1 cellular context compared by ENCODE assay signal in genomic region chr7:100126239-100126930, GRCh38.
TF ChIP-seq lines count a peak whose summit lies in the region.

No MANE protein-coding gene starts in this region.

TF ChIP-seq in HEK293, 187 proteins besides CTCF, POLR2A, EP300 and RAD21 (continued from another document):
- TF ChIP-seq ZNF449 (tag by site-specific recombination; IDR thresholded peaks at IDR 0.05) = peak; percentile 69; the same call in 1 of the 2 replicates
- TF ChIP-seq OVOL3 (tag by site-specific recombination; IDR thresholded peaks at IDR 0.05) = peak; percentile 40; the same call in 1 of the 2 replicates
- peak; percentile 70; the same call in 1 of the 2 replicates for TF ChIP-seq GLI4 (tag by site-specific recombination; IDR thresholded peaks at IDR 0.05)
- peak; percentile 11; the same call in 1 of the 2 replicates for TF ChIP-seq ZNF280D (tag by site-specific recombination; IDR thresholded peaks at IDR 0.05)
- no peak for TF ChIP-seq ZBTB49 (tag by site-specific recombination; IDR thresholded peaks at IDR 0.05; ENCODE audit: low read depth)
- TF ChIP-seq ZSCAN18 (tag by site-specific recombination; IDR thresholded peaks at IDR 0.05) = 0 out of 2 replicates have a peak, but pooled peaks have one; percentile 12
